Comparison of ENCODE assay signal across 28 cellular contexts in genomic region chr1:75440274-75440673, GRCh38.
"Had no signal": no experiment of that assay in that cellular context is flagged by ENCODE, and none has a peak within 500 bp of the region (broad histone marks: within the 10 kb centered on the region; RNA-seq: fewer than 3 reads in every experiment).

No MANE protein-coding gene starts in this region.

- H3K27me3 Mint-ChIP-seq: progenitor cell of endocrine pancreas; stimulated activated naive B cell treated with anti-CD40 and anti-IgM and Interleukin-4, amounts not matched to agents 10 μg/mL and 1 μg/mL and 100 μg/mL, for 72 hours had no signal

- H3K4me2 ChIP-seq: neural progenitor cell had no signal

- H3K79me2 ChIP-seq: parathyroid adenoma had no signal

- H3K36me3 ChIP-seq: neural progenitor cell, ovary, right lobe of liver, sigmoid colon, stomach, thoracic aorta, thyroid gland, tibial nerve, upper lobe of left lung, vagina had no signal

- H2AFZ ChIP-seq: neural progenitor cell, parathyroid adenoma had no signal

- H3K9me3 Mint-ChIP-seq: nephron; neural progenitor cell; stimulated activated naive CD8-positive, alpha-beta T cell treated with anti-CD3 and anti-CD28 coated beads, Interleukin-15, Interleukin-2, amounts not matched to agents 100 ng/mL and 50 ng/mL, for 24 hours had no signal

- H3K27ac Mint-ChIP-seq: natural killer cell; nephron; neural progenitor cell; progenitor cell of endocrine pancreas; stimulated activated effector memory CD8-positive, alpha-beta T cell treated with anti-CD3 and anti-CD28 coated beads, Interleukin-12 subunit alpha, Interleukin-12 subunit beta, amount 100 ng/mL, for 72 hours; stimulated activated naive B cell treated with anti-CD40 and anti-IgM and Interleukin-4, amounts not matched to agents 10 μg/mL and 1 μg/mL and 100 μg/mL, for 72 hours; stimulated activated naive CD8-positive, alpha-beta T cell treated with anti-CD3 and anti-CD28 coated beads, Interleukin-15, Interleukin-2, amounts not matched to agents 100 ng/mL and 50 ng/mL, for 24 hours had no signal

- ATAC-seq: natural killer cell; psoas muscle; right cardiac atrium; right lobe of liver; stimulated activated effector memory CD8-positive, alpha-beta T cell treated with anti-CD3 and anti-CD28 coated beads, Interleukin-12 subunit alpha, Interleukin-12 subunit beta, amount 100 ng/mL, for 72 hours; stimulated activated naive B cell treated with anti-CD40 and anti-IgM and Interleukin-4, amounts not matched to agents 10 μg/mL and 1 μg/mL and 100 μg/mL, for 72 hours had no signal

- H3K27me3 ChIP-seq: neural progenitor cell, ovary, right lobe of liver, sigmoid colon, stomach, thyroid gland, tibial nerve, upper lobe of left lung, vagina had no signal

- DNase-seq: natural killer cell; occipital lobe; ovary; posterior cingulate gyrus; psoas muscle; right cardiac atrium; right lobe of liver; sigmoid colon; small intestine; stimulated activated CD4-positive, alpha-beta T cell treated with anti-CD3 and anti-CD28 coated beads, Interleukin-15, amount 100 ng/mL, for 24 hours; stimulated activated CD4-positive, alpha-beta T cell treated with anti-CD3 and anti-CD28 coated beads, Interleukin-2, amount 100 ng/mL, for 24 hours; stimulated activated CD4-positive, alpha-beta T cell treated with anti-CD3 and anti-CD28 coated beads, Interleukin-2, amount 100 ng/mL, for 48 hours; stimulated activated CD4-positive, alpha-beta T cell treated with anti-CD3 and anti-CD28 coated beads, Interleukin-4, amount 100 ng/mL, for 24 hours; stimulated activated naive B cell treated with anti-CD40 and anti-IgM and Interleukin-4, amounts not matched to agents 10 μg/mL and 1 μg/mL and 100 μg/mL, for 72 hours; stimulated activated naive CD4-positive, alpha-beta T cell treated with Interleukin-2 at 50 U/mL for 16 hours; stomach; thyroid gland; trophoblast cell; upper lobe of left lung had no signal

- H3K4me3 ChIP-seq: neural progenitor cell, ovary, psoas muscle, right lobe of liver, sigmoid colon, stomach, thoracic aorta, thyroid gland, tibial nerve, upper lobe of left lung, vagina had no signal

- H3K27ac ChIP-seq: neural progenitor cell, ovary, parathyroid adenoma, psoas muscle, right lobe of liver, sigmoid colon, stomach, thoracic aorta, thyroid gland, tibial nerve, upper lobe of left lung, vagina had no signal

- H3K36me3 Mint-ChIP-seq: natural killer cell; neural progenitor cell; stimulated activated effector memory CD8-positive, alpha-beta T cell treated with anti-CD3 and anti-CD28 coated beads, Interleukin-12 subunit alpha, Interleukin-12 subunit beta, amount 100 ng/mL, for 72 hours; stimulated activated naive B cell treated with anti-CD40 and anti-IgM and Interleukin-4, amounts not matched to agents 10 μg/mL and 1 μg/mL and 100 μg/mL, for 72 hours had no signal

- H3K4me1 ChIP-seq: parathyroid adenoma, psoas muscle, right lobe of liver, sigmoid colon, stomach, thyroid gland, tibial nerve, upper lobe of left lung, vagina had no signal

- H3K4me3 Mint-ChIP-seq: natural killer cell; nephron; neural progenitor cell; stimulated activated effector memory CD8-positive, alpha-beta T cell treated with anti-CD3 and anti-CD28 coated beads, Interleukin-12 subunit alpha, Interleukin-12 subunit beta, amount 100 ng/mL, for 72 hours; stimulated activated naive B cell treated with anti-CD40 and anti-IgM and Interleukin-4, amounts not matched to agents 10 μg/mL and 1 μg/mL and 100 μg/mL, for 72 hours; stimulated activated naive CD8-positive, alpha-beta T cell treated with anti-CD3 and anti-CD28 coated beads, Interleukin-15, Interleukin-2, amounts not matched to agents 100 ng/mL and 50 ng/mL, for 24 hours had no signal

- H3K9ac ChIP-seq: neural progenitor cell, parathyroid adenoma had no signal

- H3K4me1 Mint-ChIP-seq: natural killer cell; nephron; stimulated activated effector memory CD8-positive, alpha-beta T cell treated with anti-CD3 and anti-CD28 coated beads, Interleukin-12 subunit alpha, Interleukin-12 subunit beta, amount 100 ng/mL, for 72 hours; stimulated activated naive B cell treated with anti-CD40 and anti-IgM and Interleukin-4, amounts not matched to agents 10 μg/mL and 1 μg/mL and 100 μg/mL, for 72 hours had no signal
